8 cellular contexts compared by ENCODE assay signal in the genomic region with DNA sequence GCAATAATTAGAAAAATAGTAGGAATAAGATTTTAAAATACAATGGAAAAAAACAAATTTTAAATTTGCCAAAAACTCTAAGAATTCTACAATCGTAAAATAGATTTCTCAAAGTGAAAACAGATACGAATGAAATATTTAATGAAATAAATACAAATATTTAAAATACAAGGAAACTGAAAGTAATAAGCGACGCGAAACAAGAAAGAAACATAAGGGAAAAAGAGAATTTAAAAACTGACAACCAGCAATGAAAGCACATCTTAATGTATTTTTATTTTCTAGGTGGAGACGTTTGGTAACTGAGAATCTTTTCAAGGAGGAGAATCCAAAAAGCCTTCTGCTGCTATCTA. TPM values are rescaled to one million over a fixed set of nuclear protein-coding genes. Genes with fewer than 3 reads are reported as not detected.
A peak's percentile ranks its signal among the peaks of the same experiment; 100 is the strongest.
DNase-seq lines count a peak whose midpoint lies in the region; ATAC-seq and TF ChIP-seq lines count a peak whose summit lies in the region.

No MANE protein-coding gene starts in this region.

- in situ Hi-C loops in brain microvascular endothelial cell (cut with HindIII; ENCODE audit: low pct_ligation_motif_present, low sequenced_read_pairs) = no loop called here

- H3K4me3 ChIP-seq in right atrium auricular region (peak overlapping the region; percentile 27 to 58), brain microvascular endothelial cell (ENCODE audit: low read depth, low read length) (peak overlapping the region; percentile 77), mesodermal cell (ENCODE audit: extremely low read depth, insufficient read depth, low read length, poor library complexity, severe bottlenecking) (peak overlapping the region; percentile 46), uterus (peak overlapping the region in 1 of 2 donors; percentile 68)

- intact Hi-C loops in Right ventricle myocardium superior (cut with DNase I) = no loop called here
- intact Hi-C loops in uterus (cut with DNase I; ENCODE audit: low total_unique reads) = no loop called here
- intact Hi-C loops in posterior vena cava (cut with DNase I) = loop anchor here in 1 of 2 donors (5.0 kb wide), 1 partner anchor 1167 kb away; the partner anchor contains the start of gene OXCT1

- H3K9me3 ChIP-seq in right atrium auricular region (no peaks in the 10 kb centered on the region), mesodermal cell (ENCODE audit: control insufficient read depth, low read length) (no peaks in the 10 kb centered on the region), uterus (no peaks in the 10 kb centered on the region)

- no peak for TF ChIP-seq POLR2A in uterus (IDR thresholded peaks at IDR 0.05)

- H3K27me3 ChIP-seq in right atrium auricular region = no peaks in the 10 kb centered on the region
- no peaks in the 10 kb centered on the region for H3K27me3 ChIP-seq in brain microvascular endothelial cell (replicated peaks)
- peaks cover 0 to 24% of the 10 kb centered on the region in 2 donors for H3K27me3 ChIP-seq in uterus

- H3K4me1 ChIP-seq in right atrium auricular region (peaks cover 0 to 17% of the 10 kb centered on the region in 2 donors), mesodermal cell (ENCODE audit: control insufficient read depth, insufficient read depth, low read length, poor library complexity, severe bottlenecking) (peaks cover 26% of the 10 kb centered on the region), uterus (no peaks in the 10 kb centered on the region)

- TF ChIP-seq CTCF in right atrium auricular region (IDR thresholded peaks at IDR 0.05) = no peak
- no peak for TF ChIP-seq CTCF in brain microvascular endothelial cell (IDR thresholded peaks at IDR 0.05; ENCODE audit: low read depth, low read length, missing control alignments)
- no peak for TF ChIP-seq CTCF in uterus (IDR thresholded peaks at IDR 0.05)

- DNase-seq in right atrium auricular region (ENCODE audit: low spot score) = no peak
- no peak for DNase-seq in Right ventricle myocardium superior
- no peak for DNase-seq in brain microvascular endothelial cell
- DNase-seq in uterus = no peak
- DNase-seq in posterior vena cava (ENCODE audit: low spot score) = no peak
- no peak for DNase-seq in NCI-H82 treated with DMSO at 0.1 percent for 48 hours (lab: John Stamatoyannopoulos, UW; ENCODE audit: unreplicated experiment)
- DNase-seq in HCEC 1CT = no peak

- no peak for ATAC-seq in Right ventricle myocardium superior (ENCODE audit: poor library complexity)

- peak overlapping the region; percentile 89 to 91 for H3K27ac ChIP-seq in right atrium auricular region
- peak overlapping the region; percentile 95 for H3K27ac ChIP-seq in brain microvascular endothelial cell
- H3K27ac ChIP-seq in mesodermal cell (ENCODE audit: low read depth, low read length, severe bottlenecking) = peak overlapping the region; percentile 58
- H3K27ac ChIP-seq in uterus = peak overlapping the region; percentile 90 to 91

- WGBS in mesodermal cell (ENCODE audit: insufficient coverage in 2 of 2), 2 experiments = no CpG with 5 or more reads among the region's 6 CpGs

- H3K36me3 ChIP-seq in right atrium auricular region (no peaks in the 10 kb centered on the region), brain microvascular endothelial cell (replicated peaks) (no peaks in the 10 kb centered on the region), mesodermal cell (ENCODE audit: control insufficient read depth, insufficient read depth, low read length) (no peaks in the 10 kb centered on the region), uterus (no peaks in the 10 kb centered on the region)

RNA-seq across cellular contexts. Expression of gene ANXA2R, which starts 1.0 kb away (rescaled TPM):
- total RNA-seq in right atrium auricular region = under 1 TPM in 1 of 2 donors, not detected in 1; 0.63 TPM
- 0.94 TPM for total RNA-seq in Right ventricle myocardium superior
- polyA plus RNA-seq in mesodermal cell (2013, experiment 1 of 2) = 1.9 TPM
- polyA plus RNA-seq in mesodermal cell (2013, experiment 2 of 2) = 1.2 TPM
- total RNA-seq in uterus = 10 to 100 TPM in 2 of 4 donors, 1 to 10 TPM in 2; 2.4 to 62.8 (median 8.5) TPM
- 1 to 10 TPM; 2.3 to 4.7 TPM for total RNA-seq in posterior vena cava
